In genomic region chr9:87381746-87382145, GRCh38 we compare ENCODE assay signal across 19 cellular contexts.
A peak's percentile ranks its signal among the peaks of the same experiment; 100 is the strongest.
DNase-seq lines count a peak whose midpoint lies in the region; ATAC-seq and TF ChIP-seq lines count a peak whose summit lies in the region.
"Had no signal": no experiment of that assay in that cellular context is flagged by ENCODE, and none has a peak within 500 bp of the region (broad histone marks: within the 10 kb centered on the region; RNA-seq: fewer than 3 reads in every experiment).

No MANE protein-coding gene starts in this region.

- dilution Hi-C loops in IMR-90 (cut with HindIII; ENCODE audit: low sequenced_read_pairs, unreplicated experiment) = no loop called here

- in situ Hi-C loops in IMR-90 (cut with MboI; ENCODE audit: low sequenced_read_pairs) = no loop called here

- H3K9ac ChIP-seq in IMR-90 (ENCODE audit: low read depth, low read length) = no peak overlapping the region; the same call in 1 of the 2 replicates
- H3K9ac ChIP-seq: BLaER1 had no signal

- no peak overlapping the region for H2AFZ ChIP-seq in IMR-90 (replicated peaks; ENCODE audit: low read length, poor library complexity)

- BruUV-seq in IMR-90 (replicated peaks; lab: Mats Ljungman, UMichigan) = no TSS peak

- ATAC-seq in IMR-90 (ENCODE audit: low read depth) = peak; percentile 24; the same call in 1 of the 2 replicates
- peak; percentile 21 to 41 for ATAC-seq in lower lobe of right lung
- ATAC-seq in activated T-helper 17 cell treated with anti-CD3 and anti-CD28 coated beads, Interleukin-2, amount 50 U/mL, for 72 hours (replicated peaks) = no peak
- ATAC-seq in GM21619 (IDR thresholded peaks at IDR 0.05; ENCODE audit: unreplicated experiment) = no peak
- ATAC-seq: Panc1, right cardiac atrium had no signal

- H4K8ac ChIP-seq in IMR-90 (ENCODE audit: low read depth in 2 of 2, low read length in 2 of 2) = no peak overlapping the region

- H3K9me3 Mint-ChIP-seq in activated T-helper 17 cell treated with anti-CD3 and anti-CD28 coated beads, Interleukin-2, amount 50 U/mL, for 72 hours = peaks cover 3% of the 10 kb centered on the region
- no peaks in the 10 kb centered on the region for H3K9me3 Mint-ChIP-seq in activated naive CD4-positive, alpha-beta T cell treated with anti-CD3 and anti-CD28 coated beads for 36 hours

- 60% methylated on average over 2 of the region's 4 CpGs; no CpG with 5 or more reads in 1 of the 2 experiments for WGBS in IMR-90 (ENCODE audit: extremely low coverage in 2 of 2, insufficient read length in 1 of 2), 2 experiments

- H3K4me2 ChIP-seq in IMR-90 (ENCODE audit: low read depth, low read length) = no peak overlapping the region; the same call in 1 of the 2 replicates
- H3K4me2 ChIP-seq: BLaER1 had no signal

- no peak overlapping the region for H3K27ac Mint-ChIP-seq in activated T-helper 17 cell treated with anti-CD3 and anti-CD28 coated beads, Interleukin-2, amount 50 U/mL, for 72 hours
- H3K27ac Mint-ChIP-seq in activated naive CD4-positive, alpha-beta T cell treated with anti-CD3 and anti-CD28 coated beads for 36 hours = no peak overlapping the region

- H3K27me3 ChIP-seq in IMR-90 (ENCODE audit: control insufficient read depth, insufficient read depth, low read length) (no peaks in the 10 kb centered on the region), lower lobe of right lung (ENCODE audit: low read depth) (no peaks in the 10 kb centered on the region), uterus (no peaks in the 10 kb centered on the region)
- H3K27me3 ChIP-seq: BLaER1, stomach had no signal

- no peak overlapping the region for H3K4ac ChIP-seq in IMR-90 (ENCODE audit: low read depth, low read length)

- no peaks in the 10 kb centered on the region for H3K9me3 ChIP-seq in IMR-90 (ENCODE audit: control insufficient read depth, insufficient read depth, low read length)
- no peaks in the 10 kb centered on the region for H3K9me3 ChIP-seq in lower lobe of right lung
- no peaks in the 10 kb centered on the region for H3K9me3 ChIP-seq in uterus
- H3K9me3 ChIP-seq: BLaER1, stomach had no signal

- no peak overlapping the region for H4K91ac ChIP-seq in IMR-90 (ENCODE audit: insufficient read depth, low read depth, low read length)

- no peaks in the 10 kb centered on the region for H3K79me1 ChIP-seq in IMR-90 (ENCODE audit: low read depth in 1 of 2, low read length in 2 of 2)

- POLR2A ChIA-PET in IMR-90 (lab: Charles Lee; ENCODE audit: unreplicated experiment) = no interaction called here

- no peak overlapping the region for H3K4me3 Mint-ChIP-seq in activated T-helper 17 cell treated with anti-CD3 and anti-CD28 coated beads, Interleukin-2, amount 50 U/mL, for 72 hours
- no peak overlapping the region for H3K4me3 Mint-ChIP-seq in activated naive CD4-positive, alpha-beta T cell treated with anti-CD3 and anti-CD28 coated beads for 36 hours

- H3K36me3 ChIP-seq in IMR-90 (ENCODE audit: control insufficient read depth, insufficient read depth, low read length) (no peaks in the 10 kb centered on the region), lower lobe of right lung (no peaks in the 10 kb centered on the region), uterus (no peaks in the 10 kb centered on the region)
- H3K36me3 ChIP-seq: BLaER1, stomach had no signal

- H3K27ac ChIP-seq in IMR-90 (ENCODE audit: insufficient read depth, low read length) (peak overlapping the region; percentile 91; the same call in 1 of the 2 replicates), lower lobe of right lung (peak overlapping the region; percentile 69), uterus (peak overlapping the region; percentile 34 to 40)
- H3K27ac ChIP-seq: BLaER1 had no signal

- H3K18ac ChIP-seq in IMR-90 (ENCODE audit: low read depth, low read length) = peak overlapping the region; percentile 77; the same call in 1 of the 2 replicates

- no peak overlapping the region for H2AK5ac ChIP-seq in IMR-90 (ENCODE audit: low read depth, low read length)

- H3K23ac ChIP-seq in IMR-90 (ENCODE audit: low read depth, low read length) = no peak overlapping the region

- no peaks in the 10 kb centered on the region for H4K20me1 ChIP-seq in IMR-90 (ENCODE audit: insufficient read depth, low read length)
- H4K20me1 ChIP-seq: BLaER1 had no signal

- CTCF ChIA-PET in IMR-90 (lab: Yijun Ruan, JAX) = no interaction called here
- CTCF ChIA-PET in activated naive CD4-positive, alpha-beta T cell treated with anti-CD3 and anti-CD28 coated beads for 36 hours (lab: Charles Lee) = no interaction called here

- H3K36me3 Mint-ChIP-seq in activated T-helper 17 cell treated with anti-CD3 and anti-CD28 coated beads, Interleukin-2, amount 50 U/mL, for 72 hours (ENCODE audit: low read depth) = no peaks in the 10 kb centered on the region
- H3K36me3 Mint-ChIP-seq in activated naive CD4-positive, alpha-beta T cell treated with anti-CD3 and anti-CD28 coated beads for 36 hours (ENCODE audit: low read depth) = no peaks in the 10 kb centered on the region

- H3K4me3 ChIP-seq in IMR-90 (ENCODE audit: insufficient read depth, low read depth, low read length) (no peak overlapping the region), cardiac fibroblast (replicated peaks in 1 of 2; ENCODE audit: low read depth in 2 of 2, low read length in 2 of 2) (no peak overlapping the region), lower lobe of right lung (no peak overlapping the region), uterus (no peak overlapping the region)
- H3K4me3 ChIP-seq: BLaER1, stomach had no signal

- H3K4me1 ChIP-seq in IMR-90 (ENCODE audit: control insufficient read depth, insufficient read depth, low read length) = peaks cover 2% of the 10 kb centered on the region; the same call in 1 of the 2 replicates
- H3K4me1 ChIP-seq in lower lobe of right lung = peaks cover 11% of the 10 kb centered on the region
- peaks cover 0 to 11% of the 10 kb centered on the region in 2 donors for H3K4me1 ChIP-seq in uterus
- H3K4me1 ChIP-seq: BLaER1 had no signal

- no peak for DNase-seq in IMR-90
- DNase-seq in cardiac fibroblast (ENCODE audit: low read depth in 2 of 2) = peak; percentile 23 to 29
- DNase-seq in lower lobe of right lung = no peak
- no peak for DNase-seq in uterus
- no peak for DNase-seq in activated naive CD4-positive, alpha-beta T cell treated with anti-CD3 and anti-CD28 coated beads for 36 hours
- DNase-seq: activated effector memory CD4-positive, alpha-beta T cell treated with Interleukin-2 at 50 U/mL for 16 hours; foreskin melanocyte; GDM1; MM.1S; NCI-H1694 treated with DMSO at 0.1 percent for 48 hours; NCI-H2227 treated with DMSO at 0.1 percent for 48 hours; right cardiac atrium; stimulated activated CD4-positive, alpha-beta T cell treated with anti-CD3 and anti-CD28 coated beads, Interleukin-1b, Interleukin-23, amount 100 ng/mL, for 48 hours; stomach; T1000 had no signal

- H3K4me1 Mint-ChIP-seq in activated T-helper 17 cell treated with anti-CD3 and anti-CD28 coated beads, Interleukin-2, amount 50 U/mL, for 72 hours = no peaks in the 10 kb centered on the region
- H3K4me1 Mint-ChIP-seq in activated naive CD4-positive, alpha-beta T cell treated with anti-CD3 and anti-CD28 coated beads for 36 hours (ENCODE audit: low read depth) = no peaks in the 10 kb centered on the region

- H2AK9ac ChIP-seq in IMR-90 (replicated peaks; ENCODE audit: low read depth, low read length, poor library complexity) = no peak overlapping the region

- no peak overlapping the region for H3K14ac ChIP-seq in IMR-90 (replicated peaks; ENCODE audit: low read depth, low read length)

- no peak overlapping the region for H2BK120ac ChIP-seq in IMR-90 (ENCODE audit: low read depth, low read length)

- H2BK20ac ChIP-seq in IMR-90 (ENCODE audit: low read depth, low read length) = no peak overlapping the region

- peaks cover 15% of the 10 kb centered on the region for H3K27me3 Mint-ChIP-seq in activated T-helper 17 cell treated with anti-CD3 and anti-CD28 coated beads, Interleukin-2, amount 50 U/mL, for 72 hours
- H3K27me3 Mint-ChIP-seq in activated naive CD4-positive, alpha-beta T cell treated with anti-CD3 and anti-CD28 coated beads for 36 hours (ENCODE audit: low read depth) = peaks cover 17% of the 10 kb centered on the region

- TF ChIP-seq RAD21 in IMR-90 (IDR thresholded peaks at IDR 0.05; ENCODE audit: low read length) = no peak

- H2BK5ac ChIP-seq in IMR-90 (ENCODE audit: low read depth, low read length, poor library complexity, severe bottlenecking) = no peak overlapping the region

- TF ChIP-seq POLR2A in IMR-90 (IDR thresholded peaks at IDR 0.05; ENCODE audit: low read depth, low read length) = no peak
- no peak for TF ChIP-seq POLR2A in uterus (IDR thresholded peaks at IDR 0.05)

- no peak overlapping the region for H2BK15ac ChIP-seq in IMR-90 (ENCODE audit: low read depth, low read length)

- H3K9me1 ChIP-seq in IMR-90 (ENCODE audit: insufficient read depth, low read length) = no peaks in the 10 kb centered on the region

- H3K56ac ChIP-seq in IMR-90 (ENCODE audit: extremely low read depth, insufficient read depth, low read length) = no peak overlapping the region

- peak overlapping the region; percentile 57; the same call in 1 of the 2 replicates for H4K5ac ChIP-seq in IMR-90 (ENCODE audit: low read depth, low read length)

- TF ChIP-seq CTCF in IMR-90 (conservative IDR thresholded peaks at IDR 0.05; ENCODE audit: low read depth, low read length) (no peak), cardiac fibroblast (IDR thresholded peaks at IDR 0.05; ENCODE audit: low read depth, low read length) (no peak), lower lobe of right lung (IDR thresholded peaks at IDR 0.05) (no peak), uterus (IDR thresholded peaks at IDR 0.05) (no peak)

- intact Hi-C loops in IMR-90 (cut with micrococcal nuclease) = no loop called here
- intact Hi-C loops in lower lobe of right lung (cut with DNase I) = no loop called here
- intact Hi-C loops in uterus (cut with DNase I; ENCODE audit: low total_unique reads) = no loop called here
- intact Hi-C loops in activated naive CD4-positive, alpha-beta T cell treated with anti-CD3 and anti-CD28 coated beads for 36 hours (cut with micrococcal nuclease) = no loop called here

TF ChIP-seq in IMR-90, 13 proteins besides CTCF, POLR2A, EP300 and RAD21:
- no peak for TF ChIP-seq FOS (IDR thresholded peaks at IDR 0.05; ENCODE audit: low read depth, low read length)
- no peak for TF ChIP-seq MAFK (IDR thresholded peaks at IDR 0.05; ENCODE audit: low read depth, low read length)
- TF ChIP-seq, protein P1, sequence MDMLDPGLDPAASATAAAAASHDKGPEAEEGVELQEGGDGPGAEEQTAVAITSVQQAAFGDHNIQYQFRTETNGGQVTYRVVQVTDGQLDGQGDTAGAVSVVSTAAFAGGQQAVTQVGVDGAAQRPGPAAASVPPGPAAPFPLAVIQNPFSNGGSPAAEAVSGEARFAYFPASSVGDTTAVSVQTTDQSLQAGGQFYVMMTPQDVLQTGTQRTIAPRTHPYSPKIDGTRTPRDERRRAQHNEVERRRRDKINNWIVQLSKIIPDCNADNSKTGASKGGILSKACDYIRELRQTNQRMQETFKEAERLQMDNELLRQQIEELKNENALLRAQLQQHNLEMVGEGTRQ (IDR thresholded peaks at IDR 0.05; ENCODE audit: low read depth, low read length) = no peak

Comparison
In these comparisons a context has a peak if more than half of its experiments do, and no peak if none do; other contexts are left out.
1. ATAC-seq: peak in IMR-90 (single experiment) and lower lobe of right lung (2 of 2); none in activated T-helper 17 cell treated with anti-CD3 and anti-CD28 coated beads, Interleukin-2, amount 50 U/mL, for 72 hours (single experiment) and GM21619 (single experiment).
2. DNase-seq: peak in cardiac fibroblast (2 of 2); none in IMR-90 (single experiment), lower lobe of right lung (single experiment), uterus (0 of 2) and activated naive CD4-positive, alpha-beta T cell treated with anti-CD3 and anti-CD28 coated beads for 36 hours (single experiment).
3. H3K27ac ChIP-seq: peak in every context shown above with its lines; median percentile 91 in IMR-90; 69 in lower lobe of right lung; 37 in uterus.